11 cellular contexts compared by ENCODE assay signal in the genomic region with DNA sequence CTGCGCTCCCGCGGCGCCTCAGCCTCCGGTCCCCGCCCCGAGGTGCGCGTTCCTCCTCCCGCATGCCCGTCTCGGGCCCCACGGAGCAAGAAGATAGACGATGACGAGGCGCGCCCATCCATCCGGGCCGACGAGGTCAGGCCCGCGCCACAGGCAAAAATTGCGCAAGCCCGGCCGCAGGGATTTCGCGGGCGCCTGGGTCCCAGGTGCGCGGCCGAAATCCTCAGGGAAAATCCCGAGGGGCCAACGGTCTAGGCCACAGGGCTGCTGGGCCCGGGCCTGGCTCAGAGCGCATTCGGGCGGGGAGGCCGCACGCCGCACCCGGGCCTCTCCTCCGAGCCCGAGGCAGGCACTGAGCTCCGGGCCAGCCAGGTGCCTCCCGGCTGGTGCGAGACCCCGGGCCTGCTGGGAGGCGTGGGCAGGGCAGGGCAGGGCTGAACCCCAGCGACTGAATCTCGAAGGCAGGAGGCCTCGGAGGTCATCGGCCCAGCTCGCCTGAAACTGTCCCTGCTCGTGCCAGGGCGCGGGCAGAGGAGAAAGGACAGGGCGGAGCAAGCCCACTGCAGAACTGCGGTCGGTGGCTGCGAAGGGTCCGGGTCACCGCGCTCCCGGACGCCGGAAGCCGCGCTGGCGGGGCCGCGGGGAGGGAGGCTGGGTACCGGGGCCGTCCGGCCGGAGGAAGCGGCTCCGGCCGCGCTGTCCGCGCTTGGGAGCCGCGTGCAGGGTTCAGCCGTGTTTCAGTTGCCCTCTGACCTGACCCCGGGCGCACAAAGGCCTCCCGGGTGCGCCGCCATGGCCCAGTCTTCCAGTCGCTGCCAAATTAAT.
DNase-seq lines count a peak whose midpoint lies in the region; ATAC-seq and TF ChIP-seq lines count a peak whose summit lies in the region.
"Had no signal": no experiment of that assay in that cellular context is flagged by ENCODE, and none has a peak within 500 bp of the region (broad histone marks: within the 10 kb centered on the region; RNA-seq: fewer than 3 reads in every experiment).

No MANE protein-coding gene starts in this region.

- H3K4me3 Mint-ChIP-seq in stimulated activated naive CD8-positive, alpha-beta T cell treated with anti-CD3 and anti-CD28 coated beads, Interleukin-15, Interleukin-2, amounts not matched to agents 100 ng/mL and 50 ng/mL, for 24 hours, result peak overlapping the region; percentile 47
- peak overlapping the region in 8 of 10 donors; percentile 46 to 82 (median 68) for H3K4me3 Mint-ChIP-seq in naive thymus-derived CD8-positive, alpha-beta T cell
- no peak overlapping the region for H3K4me3 Mint-ChIP-seq in Caco-2 (ENCODE audit: unreplicated experiment)

- H3K4me3 ChIP-seq in effector memory CD4-positive, alpha-beta T cell (ENCODE audit: insufficient read depth, low read depth, low read length, poor library complexity, severe bottlenecking), result peak overlapping the region; percentile 40
- no peak overlapping the region for H3K4me3 ChIP-seq in Caco-2 (ENCODE audit: low read depth, low read length)

- peaks cover 32% of the 10 kb centered on the region for H3K4me1 ChIP-seq in effector memory CD4-positive, alpha-beta T cell (ENCODE audit: control insufficient read depth, insufficient read depth, low read length, poor library complexity, severe bottlenecking)
- no peaks in the 10 kb centered on the region for H3K4me1 ChIP-seq in Caco-2

- H3K9me3 ChIP-seq in effector memory CD4-positive, alpha-beta T cell (ENCODE audit: control insufficient read depth, low read length), result no peaks in the 10 kb centered on the region
- peaks cover 24% of the 10 kb centered on the region for H3K9me3 ChIP-seq in Caco-2

- H3K36me3 Mint-ChIP-seq in stimulated activated naive CD8-positive, alpha-beta T cell treated with anti-CD3 and anti-CD28 coated beads, Interleukin-15, Interleukin-2, amounts not matched to agents 100 ng/mL and 50 ng/mL, for 24 hours (ENCODE audit: low read depth), result peaks cover 18% of the 10 kb centered on the region
- peaks cover 7 to 21% (median 14%) of the 10 kb centered on the region in 3 donors for H3K36me3 Mint-ChIP-seq in naive thymus-derived CD8-positive, alpha-beta T cell
- no peaks in the 10 kb centered on the region for H3K36me3 Mint-ChIP-seq in Caco-2 (ENCODE audit: insufficient read depth, unreplicated experiment)

- DNase-seq in stimulated activated naive CD8-positive, alpha-beta T cell treated with anti-CD3 and anti-CD28 coated beads, Interleukin-15, Interleukin-2, amounts not matched to agents 100 U/mL and 50 U/mL, for 24 hours, result no peak
- no peak for DNase-seq in effector memory CD4-positive, alpha-beta T cell
- DNase-seq in naive thymus-derived CD8-positive, alpha-beta T cell, result peak in 2 of 10 donors; percentile 18 to 19
- DNase-seq in occipital lobe (lab: John Stamatoyannopoulos, UW), result no peak
- DNase-seq in Caco-2, result no peak
- DNase-seq: amygdala, NCI-H526 had no signal

- ATAC-seq in stimulated activated naive CD8-positive, alpha-beta T cell treated with anti-CD3 and anti-CD28 coated beads, Interleukin-15, Interleukin-2, amounts not matched to agents 100 U/mL and 50 U/mL, for 24 hours, result no peak
- peak; percentile 48 to 49 for ATAC-seq in naive thymus-derived CD8-positive, alpha-beta T cell
- no peak for ATAC-seq in GM21717 (IDR thresholded peaks at IDR 0.05; ENCODE audit: unreplicated experiment)
- no peak for ATAC-seq in GM18868 (IDR thresholded peaks at IDR 0.05; ENCODE audit: unreplicated experiment)

- H3K27me3 Mint-ChIP-seq in stimulated activated naive CD8-positive, alpha-beta T cell treated with anti-CD3 and anti-CD28 coated beads, Interleukin-15, Interleukin-2, amounts not matched to agents 100 ng/mL and 50 ng/mL, for 24 hours, result peaks cover 81% of the 10 kb centered on the region
- peaks cover 48 to 74% (median 65%) of the 10 kb centered on the region in 5 donors for H3K27me3 Mint-ChIP-seq in naive thymus-derived CD8-positive, alpha-beta T cell
- H3K27me3 Mint-ChIP-seq in Caco-2 (ENCODE audit: insufficient read depth, unreplicated experiment), result no peaks in the 10 kb centered on the region

- no peak for TF ChIP-seq CTCF in Caco-2 (IDR thresholded peaks at IDR 0.05; ENCODE audit: insufficient read depth in 1 of 2, low read depth in 1 of 2, low read length in 1 of 2, severe bottlenecking in 1 of 2, unreplicated experiment in 1 of 2)

- H3K27ac Mint-ChIP-seq in stimulated activated naive CD8-positive, alpha-beta T cell treated with anti-CD3 and anti-CD28 coated beads, Interleukin-15, Interleukin-2, amounts not matched to agents 100 ng/mL and 50 ng/mL, for 24 hours, result no peak overlapping the region
- no peak overlapping the region for H3K27ac Mint-ChIP-seq in naive thymus-derived CD8-positive, alpha-beta T cell
- H3K27ac Mint-ChIP-seq in Caco-2 (ENCODE audit: unreplicated experiment), result no peak overlapping the region

- BruUV-seq in Caco-2 (replicated peaks; lab: Mats Ljungman, UMichigan), result no TSS peak

- peaks cover 20% of the 10 kb centered on the region for H3K9me3 Mint-ChIP-seq in stimulated activated naive CD8-positive, alpha-beta T cell treated with anti-CD3 and anti-CD28 coated beads, Interleukin-15, Interleukin-2, amounts not matched to agents 100 ng/mL and 50 ng/mL, for 24 hours
- peaks cover 6 to 27% (median 18%) of the 10 kb centered on the region in 9 donors for H3K9me3 Mint-ChIP-seq in naive thymus-derived CD8-positive, alpha-beta T cell
- H3K9me3 Mint-ChIP-seq in Caco-2 (ENCODE audit: unreplicated experiment), result peaks cover 17% of the 10 kb centered on the region

- H3K36me3 ChIP-seq in effector memory CD4-positive, alpha-beta T cell (ENCODE audit: control insufficient read depth, insufficient read depth, low read length), result no peaks in the 10 kb centered on the region
- no peaks in the 10 kb centered on the region for H3K36me3 ChIP-seq in Caco-2 (ENCODE audit: control insufficient read depth, insufficient read depth, low read length)
- H3K36me3 ChIP-seq: BLaER1 treated with 17β-estradiol and CSF1 and Interleukin-3, amounts not matched to agents 10 nM and 100 nM had no signal

- intact Hi-C loops in Caco-2 (cut with micrococcal nuclease; ENCODE audit: unreplicated experiment), result no loop called here

- no peak overlapping the region for H3K27ac ChIP-seq in effector memory CD4-positive, alpha-beta T cell (ENCODE audit: insufficient read depth, low read length, poor library complexity, severe bottlenecking)
- H3K27ac ChIP-seq: BLaER1 treated with 17β-estradiol and CSF1 and Interleukin-3, amounts not matched to agents 10 nM and 100 nM had no signal

- CTCF ChIA-PET in Caco-2 (lab: Charles Lee), result no interaction called here

- H3K27me3 ChIP-seq in effector memory CD4-positive, alpha-beta T cell (replicated peaks; ENCODE audit: control insufficient read depth, insufficient read depth, low read length, poor library complexity, severe bottlenecking), result peaks cover 52% of the 10 kb centered on the region
- no peaks in the 10 kb centered on the region for H3K27me3 ChIP-seq in Caco-2 (replicated peaks; ENCODE audit: control insufficient read depth, insufficient read depth, low read length)
- H3K27me3 ChIP-seq: BLaER1 treated with 17β-estradiol and CSF1 and Interleukin-3, amounts not matched to agents 10 nM and 100 nM had no signal

- POLR2A ChIA-PET in naive thymus-derived CD8-positive, alpha-beta T cell (lab: Charles Lee), result no interaction called here
- POLR2A ChIA-PET in Caco-2 (lab: Charles Lee), result no interaction called here

- H3K4me1 Mint-ChIP-seq in stimulated activated naive CD8-positive, alpha-beta T cell treated with anti-CD3 and anti-CD28 coated beads, Interleukin-15, Interleukin-2, amounts not matched to agents 100 ng/mL and 50 ng/mL, for 24 hours (ENCODE audit: low read depth), result peaks cover 18% of the 10 kb centered on the region
- peaks cover 10 to 27% (median 24%) of the 10 kb centered on the region in 4 donors for H3K4me1 Mint-ChIP-seq in naive thymus-derived CD8-positive, alpha-beta T cell
- no peaks in the 10 kb centered on the region for H3K4me1 Mint-ChIP-seq in Caco-2 (ENCODE audit: low read depth, unreplicated experiment)

Comparison
In these comparisons a context has a peak if more than half of its experiments do, and no peak if none do; other contexts are left out.
1. ATAC-seq: peak in naive thymus-derived CD8-positive, alpha-beta T cell (2 of 2); none in stimulated activated naive CD8-positive, alpha-beta T cell treated with anti-CD3 and anti-CD28 coated beads, Interleukin-15, Interleukin-2, amounts not matched to agents 100 U/mL and 50 U/mL, for 24 hours (single experiment), GM21717 (single experiment) and GM18868 (single experiment).